ENCODE assay signal across 12 cellular contexts in genomic region chr17:2571523-2572303, GRCh38. TPM values are rescaled to one million over a fixed set of nuclear protein-coding genes. Genes with fewer than 3 reads are reported as not detected.
A peak's percentile ranks its signal among the peaks of the same experiment; 100 is the strongest.
DNase-seq lines count a peak whose midpoint lies in the region; ATAC-seq and TF ChIP-seq lines count a peak whose summit lies in the region.
"Had no signal": no experiment of that assay in that cellular context is flagged by ENCODE, and none has a peak within 500 bp of the region (broad histone marks: within the 10 kb centered on the region; RNA-seq: fewer than 3 reads in every experiment).

No MANE protein-coding gene starts in this region.

- peak overlapping the region; percentile 62 for H3K4me2 ChIP-seq in hepatocyte
- H3K4me2 ChIP-seq in smooth muscle cell: no peak overlapping the region

- no peaks in the 10 kb centered on the region for H3K9me3 Mint-ChIP-seq in MCF 10A (ENCODE audit: unreplicated experiment)

- intact Hi-C loops in MCF 10A (cut with micrococcal nuclease): no loop called here

- H3K4me1 Mint-ChIP-seq in MCF 10A (ENCODE audit: insufficient read depth, unreplicated experiment): no peaks in the 10 kb centered on the region

- no peak overlapping the region for H3K4me3 Mint-ChIP-seq in MCF 10A (ENCODE audit: unreplicated experiment)

- no peak overlapping the region for H3K9ac ChIP-seq in smooth muscle cell (ENCODE audit: low read depth)

- H3K36me3 Mint-ChIP-seq in MCF 10A (ENCODE audit: insufficient read depth, unreplicated experiment): no peaks in the 10 kb centered on the region

- CTCF ChIA-PET in MCF 10A (lab: Yijun Ruan, JAX): interaction anchor here (0.6 kb wide), 1 partner anchor 413 kb away, joined by 3 read pairs; no protein-coding TSS in a partner anchor

- H3K36me3 ChIP-seq in hepatocyte (replicated peaks; ENCODE audit: insufficient read depth, low read depth): no peaks in the 10 kb centered on the region
- H3K36me3 ChIP-seq in smooth muscle cell (ENCODE audit: low read depth): no peaks in the 10 kb centered on the region

- ATAC-seq in GM19467 (IDR thresholded peaks at IDR 0.05; ENCODE audit: unreplicated experiment) (peak; percentile 73), HG03095 (IDR thresholded peaks at IDR 0.05; ENCODE audit: unreplicated experiment) (peak; percentile 83), omental fat pad (ENCODE audit: low FRiP score) (no peak)

- no peak overlapping the region for H3K27ac Mint-ChIP-seq in MCF 10A (ENCODE audit: low read depth, unreplicated experiment)

- H3K9me2 ChIP-seq in hepatocyte (replicated peaks; ENCODE audit: insufficient read depth): no peaks in the 10 kb centered on the region

- 52% methylated on average over 4 of the region's 4 CpGs for WGBS in hepatocyte (ENCODE audit: low lambda C conversion rate, missing lambda C conversion rate)
- WGBS in smooth muscle cell (ENCODE audit: low lambda C conversion rate): 86% methylated on average over 4 of the region's 4 CpGs

- no peaks in the 10 kb centered on the region for H3K9me3 ChIP-seq in hepatocyte (ENCODE audit: low read depth)
- no peaks in the 10 kb centered on the region for H3K9me3 ChIP-seq in smooth muscle cell (replicated peaks; ENCODE audit: low read depth)

- H3K4me1 ChIP-seq in hepatocyte (ENCODE audit: insufficient read depth): peaks cover 6% of the 10 kb centered on the region
- no peaks in the 10 kb centered on the region for H3K4me1 ChIP-seq in smooth muscle cell (ENCODE audit: low read depth)

- TF ChIP-seq CTCF in GM13976 (IDR thresholded peaks at IDR 0.05; ENCODE audit: borderline replicate concordance, control extremely low read depth, extremely low read depth, insufficient read depth, missing control alignments) (no peak), hepatocyte (IDR thresholded peaks at IDR 0.05; ENCODE audit: poor library complexity) (no peak), smooth muscle cell (IDR thresholded peaks at IDR 0.05; ENCODE audit: borderline replicate concordance, insufficient read depth, poor library complexity, severe bottlenecking) (no peak), MCF 10A (IDR thresholded peaks at IDR 0.05; ENCODE audit: unreplicated experiment) (no peak), omental fat pad (IDR thresholded peaks at IDR 0.05) (no peak)

- POLR2A ChIA-PET in MCF 10A (lab: Yijun Ruan, JAX): interaction anchor here (0.6 to 1.1 kb wide), 3 partner anchors 9 to 61 kb away, joined by 3 read pairs; no protein-coding TSS in a partner anchor

- H3K27ac ChIP-seq in hepatocyte (peak overlapping the region; percentile 46), smooth muscle cell (ENCODE audit: low read depth) (no peak overlapping the region)
- H3K27ac ChIP-seq: SK-N-MC had no signal

- no peaks in the 10 kb centered on the region for H3K27me3 Mint-ChIP-seq in MCF 10A (ENCODE audit: insufficient read depth, unreplicated experiment)

- H3K27me3 ChIP-seq in hepatocyte: no peaks in the 10 kb centered on the region
- H3K27me3 ChIP-seq in smooth muscle cell (ENCODE audit: low read depth): no peaks in the 10 kb centered on the region

- DNase-seq in GM13976 (ENCODE audit: low spot score) (peak; percentile 74), hepatocyte (ENCODE audit: low spot score) (no peak), smooth muscle cell (lab: John Stamatoyannopoulos, UW; ENCODE audit: unreplicated experiment) (no peak), MCF 10A (ENCODE audit: unreplicated experiment) (no peak), NCI-H446 (lab: John Stamatoyannopoulos, UW) (no peak), omental fat pad (ENCODE audit: low spot score) (no peak)
- DNase-seq: cortex of kidney; retina; stimulated activated naive CD4-positive, alpha-beta T cell had no signal

- no TSS peak for BruUV-seq in MCF 10A (replicated peaks; lab: Mats Ljungman, UMichigan)

- H2AFZ ChIP-seq in hepatocyte: peak overlapping the region; percentile 35
- no peak overlapping the region for H2AFZ ChIP-seq in smooth muscle cell (ENCODE audit: low read depth)

- H3K4me3 ChIP-seq in hepatocyte (no peak overlapping the region), smooth muscle cell (no peak overlapping the region)
- H3K4me3 ChIP-seq: SK-N-MC had no signal

- H3F3A ChIP-seq in smooth muscle cell (ENCODE audit: low read depth): no peaks in the 10 kb centered on the region

- no peaks in the 10 kb centered on the region for H3K79me2 ChIP-seq in hepatocyte
- no peaks in the 10 kb centered on the region for H3K79me2 ChIP-seq in smooth muscle cell (ENCODE audit: low read depth)

- in situ Hi-C loops in GM13976 (cut with MboI; ENCODE audit: low sequenced_read_pairs, unreplicated experiment): no loop called here

- H4K20me1 ChIP-seq in hepatocyte (ENCODE audit: insufficient read depth, poor library complexity, severe bottlenecking): no peaks in the 10 kb centered on the region
- H4K20me1 ChIP-seq in smooth muscle cell (ENCODE audit: low read depth): no peaks in the 10 kb centered on the region

RNA-seq across cellular contexts. Expression of gene PAFAH1B1, which starts 21.7 kb away (rescaled TPM):
- total RNA-seq in hepatocyte (91.8 and 98.5 TPM in 2 replicates), smooth muscle cell (105 and 171 TPM in 2 replicates), MCF 10A (2022) (170 and 192 TPM in 2 replicates), omental fat pad (100 to 1,000 TPM in 2 of 4 donors, 10 to 100 TPM in 2; 82.8 to 109 (median 95.2) TPM)
- polyA plus RNA-seq in hepatocyte (37.5 and 47.0 TPM in 2 replicates), smooth muscle cell (126 and 127 TPM in 2 replicates)
